Comparison of ENCODE assay signal across 24 cellular contexts in genomic region chr22:42162728-42163489, GRCh38. TPM values are rescaled to one million over a fixed set of nuclear protein-coding genes. Genes with fewer than 3 reads are reported as not detected.
"Had no signal": no experiment of that assay in that cellular context is flagged by ENCODE, and none has a peak within 500 bp of the region (broad histone marks: within the 10 kb centered on the region; RNA-seq: fewer than 3 reads in every experiment).

No MANE protein-coding gene starts in this region.

- H3K4me1 ChIP-seq: gastrocnemius medialis, parathyroid adenoma, right lobe of liver had no signal

- H3K27me3 ChIP-seq: gastrocnemius medialis, right lobe of liver had no signal

- H3K9me3 Mint-ChIP-seq: activated CD4-positive, alpha-beta T cell treated with anti-CD3 and anti-CD28 coated beads, Interleukin-2, amount 10 ng/mL, durations not matched to agents 7 days and 5 days; activated CD8-positive, alpha-beta T cell treated with anti-CD3 and anti-CD28 coated beads for 36 hours; activated naive CD8-positive, alpha-beta T cell treated with anti-CD3 and anti-CD28 coated beads for 36 hours; nephron; stimulated activated naive B cell treated with anti-CD40 and anti-IgM and Interleukin-4, amounts not matched to agents 10 μg/mL and 1 μg/mL and 100 μg/mL, for 72 hours; type B pancreatic cell had no signal

- H3K27ac Mint-ChIP-seq: activated CD4-positive, alpha-beta T cell treated with anti-CD3 and anti-CD28 coated beads, Interleukin-2, amount 10 ng/mL, durations not matched to agents 7 days and 5 days; activated CD8-positive, alpha-beta memory T cell treated with anti-CD3 and anti-CD28 coated beads, Interleukin-2, amount 10 ng/mL, durations not matched to agents 7 days and 5 days; activated CD8-positive, alpha-beta T cell treated with anti-CD3 and anti-CD28 coated beads for 36 hours; activated naive CD8-positive, alpha-beta T cell treated with anti-CD3 and anti-CD28 coated beads for 36 hours; nephron; stimulated activated naive B cell treated with anti-CD40 and anti-IgM and Interleukin-4, amounts not matched to agents 10 μg/mL and 1 μg/mL and 100 μg/mL, for 72 hours had no signal

- H3K4me2 ChIP-seq: smooth muscle cell had no signal

- H3K9ac ChIP-seq: parathyroid adenoma had no signal

- DNase-seq: activated CD4-positive, alpha-beta T cell treated with anti-CD3 and anti-CD28 coated beads, Interleukin-2, amount 10 ng/mL, durations not matched to agents 7 days and 5 days; activated CD4-positive, CD25-positive, alpha-beta regulatory T cell treated with anti-CD3 and anti-CD28 coated beads, Interleukin-2, amount 50 U/mL, for 72 hours; activated CD8-positive, alpha-beta memory T cell treated with anti-CD3 and anti-CD28 coated beads, Interleukin-2, amount 10 ng/mL, durations not matched to agents 7 days and 5 days; activated CD8-positive, alpha-beta T cell treated with anti-CD3 and anti-CD28 coated beads for 36 hours; activated gamma-delta T cell treated with Interleukin-2 at 50 U/mL for 16 hours; activated naive CD8-positive, alpha-beta T cell treated with anti-CD3 and anti-CD28 coated beads for 36 hours; activated T-cell treated with anti-CD3 and anti-CD28 coated beads for 4 hours; amygdala; erythroblast; gastrocnemius medialis; head of caudate nucleus; hypothalamus; left ventricle myocardium superior; midbrain; right lobe of liver; stimulated activated CD4-positive, alpha-beta T cell treated with anti-CD3 and anti-CD28 coated beads, Interleukin-15, amount 100 ng/mL, for 24 hours; stimulated activated naive B cell treated with anti-CD40 and anti-IgM and Interleukin-4, amounts not matched to agents 10 μg/mL and 1 μg/mL and 100 μg/mL, for 72 hours; WERI-Rb-1 had no signal

- ATAC-seq: activated CD8-positive, alpha-beta memory T cell treated with anti-CD3 and anti-CD28 coated beads, Interleukin-2, amount 10 ng/mL, durations not matched to agents 7 days and 5 days; activated CD8-positive, alpha-beta T cell treated with anti-CD3 and anti-CD28 coated beads for 36 hours; gastrocnemius medialis; left ventricle myocardium superior; right lobe of liver; SK-N-SH treated with all-trans-retinoic acid at 6 μM for 48 hours; stimulated activated naive B cell treated with anti-CD40 and anti-IgM and Interleukin-4, amounts not matched to agents 10 μg/mL and 1 μg/mL and 100 μg/mL, for 72 hours had no signal

- H3K27ac ChIP-seq: gastrocnemius medialis, parathyroid adenoma, right lobe of liver, thoracic aorta, WERI-Rb-1 had no signal

- H3K4me3 ChIP-seq: gastrocnemius medialis, right lobe of liver, smooth muscle cell, thoracic aorta had no signal

- H3K27me3 Mint-ChIP-seq: activated CD4-positive, alpha-beta T cell treated with anti-CD3 and anti-CD28 coated beads, Interleukin-2, amount 10 ng/mL, durations not matched to agents 7 days and 5 days; activated CD8-positive, alpha-beta memory T cell treated with anti-CD3 and anti-CD28 coated beads, Interleukin-2, amount 10 ng/mL, durations not matched to agents 7 days and 5 days; activated CD8-positive, alpha-beta T cell treated with anti-CD3 and anti-CD28 coated beads for 36 hours; activated naive CD8-positive, alpha-beta T cell treated with anti-CD3 and anti-CD28 coated beads for 36 hours; stimulated activated naive B cell treated with anti-CD40 and anti-IgM and Interleukin-4, amounts not matched to agents 10 μg/mL and 1 μg/mL and 100 μg/mL, for 72 hours; type B pancreatic cell had no signal

- H2AFZ ChIP-seq: parathyroid adenoma had no signal

- H3K4me3 Mint-ChIP-seq: activated CD4-positive, alpha-beta T cell treated with anti-CD3 and anti-CD28 coated beads, Interleukin-2, amount 10 ng/mL, durations not matched to agents 7 days and 5 days; activated CD8-positive, alpha-beta memory T cell treated with anti-CD3 and anti-CD28 coated beads, Interleukin-2, amount 10 ng/mL, durations not matched to agents 7 days and 5 days; activated CD8-positive, alpha-beta T cell treated with anti-CD3 and anti-CD28 coated beads for 36 hours; activated naive CD8-positive, alpha-beta T cell treated with anti-CD3 and anti-CD28 coated beads for 36 hours; nephron; stimulated activated naive B cell treated with anti-CD40 and anti-IgM and Interleukin-4, amounts not matched to agents 10 μg/mL and 1 μg/mL and 100 μg/mL, for 72 hours; type B pancreatic cell had no signal

- H3K4me1 Mint-ChIP-seq: activated CD8-positive, alpha-beta memory T cell treated with anti-CD3 and anti-CD28 coated beads, Interleukin-2, amount 10 ng/mL, durations not matched to agents 7 days and 5 days; nephron had no signal

- H3K9me3 ChIP-seq: gastrocnemius medialis, right lobe of liver, thoracic aorta had no signal

RNA-seq across cellular contexts. Expression of gene CYP2D6, which starts 32.3 kb away (rescaled TPM):
- total RNA-seq: left ventricle myocardium superior, thoracic aorta had no signal
